Comparison of ENCODE assay signal across 27 cellular contexts in the genomic region with DNA sequence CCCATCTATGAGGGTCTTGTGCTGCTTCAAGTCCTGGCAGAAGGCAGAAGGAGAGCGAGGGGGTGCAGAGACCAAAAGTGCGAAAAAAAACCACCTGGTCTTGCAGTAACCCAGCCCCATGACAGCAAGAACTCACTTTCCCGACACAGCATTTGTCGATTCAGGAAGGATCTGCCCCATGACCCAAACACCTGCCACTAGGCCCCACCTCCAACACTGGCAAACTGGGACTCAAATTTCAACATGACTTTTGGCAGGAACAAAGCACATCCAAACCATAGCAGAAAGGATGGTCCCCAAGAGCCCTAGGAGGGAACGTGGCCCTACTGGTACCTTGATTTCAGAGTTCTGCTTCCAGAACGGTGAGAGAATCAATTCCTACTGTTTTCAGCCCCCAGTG. TPM values are rescaled to one million over a fixed set of nuclear protein-coding genes. Genes with fewer than 3 reads are reported as not detected.
DNase-seq lines count a peak whose midpoint lies in the region; ATAC-seq, FAIRE-seq and TF ChIP-seq lines count a peak whose summit lies in the region.
"Had no signal": no experiment of that assay in that cellular context is flagged by ENCODE, and none has a peak within 500 bp of the region (broad histone marks: within the 10 kb centered on the region; RNA-seq: fewer than 3 reads in every experiment).

No MANE protein-coding gene starts in this region.

- no peak for TF ChIP-seq CTCF in HepG2 (CRISPR knock-in tag; IDR thresholded peaks at IDR 0.05)
- TF ChIP-seq CTCF in GM10266 (IDR thresholded peaks at IDR 0.05; ENCODE audit: control insufficient read depth, insufficient read depth, low read depth, missing control alignments): no peak

- H3K4me2 ChIP-seq in BLaER1 treated with 17β-estradiol and CSF1 and Interleukin-3, amounts not matched to agents 10 nM and 100 nM: peak overlapping the region in 9 of 11 experiments; percentile 12 to 98 (median 91); a peak in 16 of 22 replicates
- no peak overlapping the region for H3K4me2 ChIP-seq in HepG2 (ENCODE audit: low read depth, low read length)
- H3K4me2 ChIP-seq in Karpas-422 (ENCODE audit: low read depth, low read length, poor library complexity, severe bottlenecking): no peak overlapping the region

- H3K9me3 Mint-ChIP-seq in T-helper 2 cell treated with Interferon-gamma antibody and Interleukin-4, amounts not matched to agents 5 μg/mL and 100 μg/mL, for 36 hours: no peaks in the 10 kb centered on the region
- H3K9me3 Mint-ChIP-seq: CD4-positive, alpha-beta T cell; HFFc6 had no signal

- H3K36me3 Mint-ChIP-seq in T-helper 2 cell treated with Interferon-gamma antibody and Interleukin-4, amounts not matched to agents 5 μg/mL and 100 μg/mL, for 36 hours (ENCODE audit: low read depth): no peaks in the 10 kb centered on the region

- no peak for TF ChIP-seq RAD21 in HepG2 (CRISPR knock-in tag; IDR thresholded peaks at IDR 0.05)

- intact Hi-C loops in HepG2 (cut with micrococcal nuclease; ENCODE audit: unreplicated experiment): no loop called here

- peaks cover 0 to 3% (median 0%) of the 10 kb centered on the region in 11 experiments; a peak in 2 of 22 replicates for H3K9me3 ChIP-seq in BLaER1 treated with 17β-estradiol and CSF1 and Interleukin-3, amounts not matched to agents 10 nM and 100 nM (replicated peaks in 1 of 11)
- no peaks in the 10 kb centered on the region for H3K9me3 ChIP-seq in HepG2 (ENCODE audit: low read length)
- peaks cover 18% of the 10 kb centered on the region; the same call in 1 of the 2 replicates for H3K9me3 ChIP-seq in Karpas-422 (ENCODE audit: low read length)
- H3K9me3 ChIP-seq: HAP-1 had no signal

- no peaks in the 10 kb centered on the region for H3K27me3 Mint-ChIP-seq in T-helper 2 cell treated with Interferon-gamma antibody and Interleukin-4, amounts not matched to agents 5 μg/mL and 100 μg/mL, for 36 hours (ENCODE audit: low read depth)
- H3K27me3 Mint-ChIP-seq: CD4-positive, alpha-beta T cell had no signal

- no peak overlapping the region for H3K9ac ChIP-seq in BLaER1 treated with 17β-estradiol and CSF1 and Interleukin-3, amounts not matched to agents 10 nM and 100 nM
- H3K9ac ChIP-seq in HepG2 (ENCODE audit: insufficient read depth, low read depth, low read length) (no peak overlapping the region), Karpas-422 (ENCODE audit: low read length) (no peak overlapping the region)

- 51% methylated on average over 6 of the region's 6 CpGs for WGBS in HepG2 (ENCODE audit: low lambda C conversion rate)

- no peak overlapping the region for H3K27ac Mint-ChIP-seq in T-helper 2 cell treated with Interferon-gamma antibody and Interleukin-4, amounts not matched to agents 5 μg/mL and 100 μg/mL, for 36 hours
- H3K27ac Mint-ChIP-seq: CD4-positive, alpha-beta T cell; HFFc6 had no signal

- H3K36me3 ChIP-seq in BLaER1 treated with 17β-estradiol and CSF1 and Interleukin-3, amounts not matched to agents 10 nM and 100 nM: no peaks in the 10 kb centered on the region
- H3K36me3 ChIP-seq in HepG2 (replicated peaks in 1 of 2; ENCODE audit: control insufficient read depth in 1 of 2, insufficient read depth in 2 of 2, low read length in 2 of 2) (no peaks in the 10 kb centered on the region), Karpas-422 (ENCODE audit: insufficient read depth, low read length) (peaks cover 13% of the 10 kb centered on the region; the same call in 1 of the 2 replicates)
- H3K36me3 ChIP-seq: HAP-1 had no signal

- no peak overlapping the region for H2AFZ ChIP-seq in HepG2 (ENCODE audit: low read length)
- no peak overlapping the region for H2AFZ ChIP-seq in Karpas-422 (ENCODE audit: low read length)

- no TSS peak for BruUV-seq in HepG2 (replicated peaks; lab: Mats Ljungman, UMichigan)

- H4K20me1 ChIP-seq in BLaER1 treated with 17β-estradiol and CSF1 and Interleukin-3, amounts not matched to agents 10 nM and 100 nM: no peaks in the 10 kb centered on the region
- H4K20me1 ChIP-seq in HepG2 (ENCODE audit: insufficient read depth, low read length): no peaks in the 10 kb centered on the region
- no peaks in the 10 kb centered on the region for H4K20me1 ChIP-seq in Karpas-422 (ENCODE audit: insufficient read depth, low read depth, low read length)

- H3K4me3 Mint-ChIP-seq in T-helper 2 cell treated with Interferon-gamma antibody and Interleukin-4, amounts not matched to agents 5 μg/mL and 100 μg/mL, for 36 hours: no peak overlapping the region
- H3K4me3 Mint-ChIP-seq: CD4-positive, alpha-beta T cell; HFFc6 had no signal

- no peak for TF ChIP-seq POLR2A in HepG2 (IDR thresholded peaks at IDR 0.05; ENCODE audit: insufficient read depth in 1 of 2, low read depth in 2 of 2, low read length in 2 of 2)

- no peak for FAIRE-seq in HepG2 (lab: Jason Lieb, UNC)
- FAIRE-seq: G401.6, GM12878 had no signal

- no peaks in the 10 kb centered on the region for H3K9me2 ChIP-seq in Karpas-422 (replicated peaks; ENCODE audit: insufficient read depth, low read length)

- ATAC-seq in HepG2: no peak
- ATAC-seq: GM12878, Panc1 had no signal

- peaks cover 20 to 86% (median 68%) of the 10 kb centered on the region in 10 experiments for H3K4me1 ChIP-seq in BLaER1 treated with 17β-estradiol and CSF1 and Interleukin-3, amounts not matched to agents 10 nM and 100 nM
- peaks cover 30% of the 10 kb centered on the region for H3K4me1 ChIP-seq in HepG2 (ENCODE audit: insufficient read depth, low read length)
- peaks cover under 1% of the 10 kb centered on the region; the same call in 1 of the 2 replicates for H3K4me1 ChIP-seq in Karpas-422 (ENCODE audit: low read length)
- H3K4me1 ChIP-seq: HAP-1 had no signal

- in situ Hi-C loops in HepG2 (cut with HindIII; ENCODE audit: extremely low pct_ligation_motif_present, low pct_unique_long_range_greater_than_20kb): no loop called here

- CTCF ChIA-PET in HepG2 (lab: Yijun Ruan, JAX; ENCODE audit: low intra/inter-chr PET ratio, low total read pairs): no interaction called here

- H3K27me3 ChIP-seq in BLaER1 treated with 17β-estradiol and CSF1 and Interleukin-3, amounts not matched to agents 10 nM and 100 nM: peaks cover 0 to 31% (median 0%) of the 10 kb centered on the region in 11 experiments; a peak in 4 of 22 replicates
- H3K27me3 ChIP-seq in HepG2 (ENCODE audit: control insufficient read depth in 1 of 2, insufficient read depth in 2 of 2, low read length in 2 of 2): peaks cover 0 to 20% of the 10 kb centered on the region in 2 experiments; a peak in 4 of 5 replicates
- no peaks in the 10 kb centered on the region for H3K27me3 ChIP-seq in Karpas-422 (ENCODE audit: low read length)

- DNase-seq in NCI-H2029 (lab: John Stamatoyannopoulos, UW): peak; percentile 5
- no peak for DNase-seq in NCI-H2029 treated with DMSO at 0.1 percent for 48 hours (lab: John Stamatoyannopoulos, UW)
- DNase-seq in NCI-H2171 treated with DMSO at 0.1 percent for 48 hours (lab: John Stamatoyannopoulos, UW): peak; percentile 77
- DNase-seq in HepG2 (ENCODE audit: low spot score): no peak
- no peak for DNase-seq in T-helper 2 cell treated with Interferon-gamma antibody and Interleukin-4, amounts not matched to agents 5 μg/mL and 100 μg/mL, for 36 hours (ENCODE audit: low spot score)
- DNase-seq in GM10266 (ENCODE audit: extremely low spot score): no peak
- no peak for DNase-seq in Karpas-422
- DNase-seq: 8988T; ACHN; CD4-positive, alpha-beta T cell; COR-L47; GOT3; HFFc6; IMR-90; KG1; MM.1S; NCI-H1436; NCI-H187; NCI-H446; NCI-H524 treated with DMSO at 0.1 percent for 48 hours; SHP77 treated with DMSO at 0.1 percent for 48 hours; T-helper 1 cell had no signal

- H3K79me2 ChIP-seq in HepG2 (ENCODE audit: insufficient read depth, low read length): no peaks in the 10 kb centered on the region
- H3K79me2 ChIP-seq in Karpas-422 (ENCODE audit: low read length): no peaks in the 10 kb centered on the region

- no peak for TF ChIP-seq EP300 in HepG2 (IDR thresholded peaks at IDR 0.05; ENCODE audit: low read depth in 2 of 2, low read length in 2 of 2)
- no peak for TF ChIP-seq EP300 in HepG2 (CRISPR knock-in tag; IDR thresholded peaks at IDR 0.05; ENCODE audit: borderline replicate concordance)

- H3K4me3 ChIP-seq in BLaER1 treated with 17β-estradiol and CSF1 and Interleukin-3, amounts not matched to agents 10 nM and 100 nM: no peak overlapping the region
- H3K4me3 ChIP-seq in HepG2 (replicated peaks in 1 of 3; ENCODE audit: insufficient read depth in 1 of 3, low read depth in 2 of 3, low read length in 3 of 3): no peak overlapping the region
- H3K4me3 ChIP-seq in Karpas-422 (ENCODE audit: low read length): no peak overlapping the region
- H3K4me3 ChIP-seq: GM12878, HAP-1 had no signal

- H3K27ac ChIP-seq in BLaER1 treated with 17β-estradiol and CSF1 and Interleukin-3, amounts not matched to agents 10 nM and 100 nM: peak overlapping the region in 4 of 11 experiments; percentile 91 to 97 (median 96); a peak in 7 of 22 replicates
- H3K27ac ChIP-seq in HepG2 (ENCODE audit: extremely low read length, insufficient read depth, low read length) (no peak overlapping the region), Karpas-422 (ENCODE audit: low read length) (no peak overlapping the region)

- H3K4me1 Mint-ChIP-seq in T-helper 2 cell treated with Interferon-gamma antibody and Interleukin-4, amounts not matched to agents 5 μg/mL and 100 μg/mL, for 36 hours (ENCODE audit: low read depth): peaks cover 1% of the 10 kb centered on the region

- POLR2A ChIA-PET in HepG2 (lab: Yijun Ruan, JAX): no interaction called here

RNA-seq across cellular contexts. Expression of gene KLHDC4, which starts 34.7 kb away (rescaled TPM):
- 26.7 and 31.8 TPM in 2 replicates for total RNA-seq in HepG2 (2016; rRNA removed; fragmentation: Illumina TruSeq; extraction: Trizol)
- 19.6 and 21.0 TPM in 2 replicates for total RNA-seq in HepG2 (2016; cell fraction: cytosol; rRNA removed; fragmentation: Illumina TruSeq; extraction: Trizol; ENCODE audit: low read depth)
- total RNA-seq in HepG2 (2016; cell fraction: insoluble cytoplasmic fraction; rRNA removed; fragmentation: Illumina TruSeq; extraction: Trizol): 27.2 and 34.0 TPM in 2 replicates
- total RNA-seq in HepG2 (2016; cell fraction: membrane; rRNA removed; fragmentation: Illumina TruSeq; extraction: Trizol): 12.7 and 13.0 TPM in 2 replicates
- 35.2 and 38.5 TPM in 2 replicates for total RNA-seq in HepG2 (2016; cell fraction: nucleus; rRNA removed; fragmentation: Illumina TruSeq; extraction: Trizol)
- 18.7 and 22.7 TPM in 2 replicates for polyA plus RNA-seq in HepG2 (2011; rRNA removed)
- 8.9 and 14.1 TPM in 2 replicates for polyA plus RNA-seq in HepG2 (2011; cell fraction: cytosol; rRNA removed)
- polyA plus RNA-seq in HepG2 (2011; cell fraction: nucleus; rRNA removed): 122 TPM in 2 replicates
- polyA plus RNA-seq in HepG2 (2012): 24.2 and 33.3 TPM in 2 replicates
- polyA plus RNA-seq in HepG2 (2016; cell fraction: cytosol; fragmentation: Illumina TruSeq; extraction: Trizol; ENCODE audit: low read depth): 3.6 TPM in 2 replicates
- polyA plus RNA-seq in HepG2 (2016; cell fraction: insoluble cytoplasmic fraction; fragmentation: Illumina TruSeq; extraction: Trizol; ENCODE audit: low read depth): 25.4 and 27.5 TPM in 2 replicates
- 6.5 and 8.9 TPM in 2 replicates for polyA plus RNA-seq in HepG2 (2016; cell fraction: membrane; fragmentation: Illumina TruSeq; extraction: Trizol; ENCODE audit: low read depth)
- polyA plus RNA-seq in HepG2 (2016; cell fraction: nucleus; fragmentation: Illumina TruSeq; extraction: Trizol; ENCODE audit: insufficient read depth, low read depth): 82.6 and 96.2 TPM in 2 replicates
- polyA minus RNA-seq in HepG2 (2011; rRNA and poly(A)+ RNA removed; ENCODE audit: low replicate concordance): 24.4 and 42.1 TPM in 2 replicates
- polyA minus RNA-seq in HepG2 (2011; cell fraction: cytosol; rRNA and poly(A)+ RNA removed): 8.9 and 11.7 TPM in 2 replicates
- 42.6 and 46.6 TPM in 2 replicates for polyA minus RNA-seq in HepG2 (2011; cell fraction: nucleus; rRNA and poly(A)+ RNA removed)
- total RNA-seq in Karpas-422 (2014; rRNA removed; shearing (Covaris generic); ENCODE audit: low replicate concordance): 21.1 and 30.1 TPM in 2 replicates

Comparison
In these comparisons a context has a peak if more than half of its experiments do, and no peak if none do; other contexts are left out.
1. DNase-seq: peak in NCI-H2029 (single experiment) and NCI-H2171 treated with DMSO at 0.1 percent for 48 hours (single experiment); none in NCI-H2029 treated with DMSO at 0.1 percent for 48 hours (single experiment), HepG2 (single experiment), T-helper 2 cell treated with Interferon-gamma antibody and Interleukin-4, amounts not matched to agents 5 μg/mL and 100 μg/mL, for 36 hours (single experiment), GM10266 (single experiment) and Karpas-422 (single experiment).
2. H3K4me2 ChIP-seq: peak in BLaER1 treated with 17β-estradiol and CSF1 and Interleukin-3, amounts not matched to agents 10 nM and 100 nM (9 of 11); none in HepG2 (single experiment) and Karpas-422 (single experiment).